27 cellular contexts compared by ENCODE assay signal in the genomic region with DNA sequence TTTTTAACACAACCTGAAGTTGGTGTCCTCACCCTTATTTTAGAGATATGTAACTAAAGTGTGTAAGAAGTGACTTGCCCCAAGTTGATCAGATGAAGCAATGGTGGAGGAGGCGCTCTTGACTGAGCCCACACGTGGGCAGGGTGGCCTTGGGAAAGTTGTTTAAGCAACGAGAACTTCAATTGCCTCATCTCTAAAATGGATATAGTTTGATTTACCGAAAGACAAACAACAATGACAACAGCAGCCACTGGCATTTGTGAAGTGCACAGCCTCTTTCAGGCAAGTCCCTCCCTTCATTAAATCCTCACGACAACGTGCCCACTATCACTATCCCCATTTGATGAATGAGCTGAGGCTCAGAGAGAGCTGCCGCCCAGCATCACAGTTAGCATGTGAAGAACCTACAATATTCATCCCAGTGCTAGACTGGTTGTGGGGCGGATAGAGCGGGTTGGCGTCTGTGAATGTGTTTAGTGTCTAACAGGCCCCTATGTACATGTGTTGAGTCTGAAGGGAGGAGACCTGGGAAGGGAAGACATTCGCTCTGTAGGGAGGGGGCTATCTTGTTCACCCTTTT. TPM values are rescaled to one million over a fixed set of nuclear protein-coding genes. Genes with fewer than 3 reads are reported as not detected.
"Had no signal": no experiment of that assay in that cellular context is flagged by ENCODE, and none has a peak within 500 bp of the region (broad histone marks: within the 10 kb centered on the region; RNA-seq: fewer than 3 reads in every experiment).

No MANE protein-coding gene starts in this region.

- H3K27ac ChIP-seq: HL-60, KMS-11, RWPE1, SJCRH30 had no signal

- ATAC-seq: K562, Panc1, PC-3, Right ventricle myocardium inferior, SK-N-SH treated with all-trans-retinoic acid at 6 μM for 48 hours had no signal

- H3K4me1 ChIP-seq: SJCRH30 had no signal

- H3K36me3 ChIP-seq: SJCRH30 had no signal

- H3K4me2 ChIP-seq: KMS-11 had no signal

- H3K27ac Mint-ChIP-seq: IgD-negative memory B cell had no signal

- H3K9me3 ChIP-seq: SJCRH30 had no signal

- DNase-seq: Kasumi-1, MM.1S, NCI-H1092, NCI-H1105 treated with DMSO at 0.1 percent for 48 hours, NCI-H1417 treated with DMSO at 0.1 percent for 48 hours, NCI-H146, NCI-H1694 treated with DMSO at 0.1 percent for 48 hours, NCI-H1930, NCI-H2081, NCI-H2107, NCI-H226, NCI-H446, NCI-H510A, NCI-H524 treated with DMSO at 0.1 percent for 48 hours, NCI-H69, NCI-H774, PC-3, SHP77 treated with DMSO at 0.1 percent for 48 hours, SJCRH30 had no signal

- H3K4me3 ChIP-seq: K562, SJCRH30 had no signal

- H3K4me3 Mint-ChIP-seq: IgD-negative memory B cell had no signal

RNA-seq across cellular contexts. Expression of a gene that starts 3.0 kb away (rescaled TPM):
- total RNA-seq: K562, SJCRH30 had no signal

RNA-seq across cellular contexts. Expression of a gene that starts 28.0 kb away (rescaled TPM):
- total RNA-seq: K562, SJCRH30 had no signal

RNA-seq across cellular contexts. Expression of a gene that starts 47.2 kb away (rescaled TPM):
- total RNA-seq: K562, SJCRH30 had no signal
